Comparison of ENCODE assay signal across 1 cellular context in genomic region chr17:42180411-42180921, GRCh38.
TF ChIP-seq lines count a peak whose summit lies in the region.

No MANE protein-coding gene starts in this region.

TF ChIP-seq in HepG2, 621 proteins besides CTCF, POLR2A, EP300 and RAD21 (continues in another document):
- TF ChIP-seq ZNF142 (CRISPR knock-in tag; IDR thresholded peaks at IDR 0.05) (no peak; the same call in 1 of the 2 replicates), MAFF (IDR thresholded peaks at IDR 0.05; ENCODE audit: low read depth, low read length) (no peak), ISX (CRISPR knock-in tag; conservative IDR thresholded peaks at IDR 0.05) (0 out of 2 replicates have a peak, but pooled peaks have one; percentile 4), ZNF282 (IDR thresholded peaks at IDR 0.05; ENCODE audit: partially characterized antibody) (no peak), STAT6 (CRISPR knock-in tag; IDR thresholded peaks at IDR 0.05; ENCODE audit: borderline replicate concordance) (no peak), ZNF800 (CRISPR knock-in tag; IDR thresholded peaks at IDR 0.05) (0 out of 2 replicates have a peak, but pooled peaks have one; percentile 12), ZNF724P (CRISPR knock-in tag; IDR thresholded peaks at IDR 0.05; ENCODE audit: borderline replicate concordance) (peak; percentile 42; the same call in 1 of the 2 replicates), ATM (IDR thresholded peaks at IDR 0.05; ENCODE audit: borderline replicate concordance) (no peak), ZNF766 (CRISPR knock-in tag; IDR thresholded peaks at IDR 0.05; ENCODE audit: borderline replicate concordance) (0 out of 2 replicates have a peak, but pooled peaks have one; percentile 17), PRMT3 (CRISPR knock-in tag; IDR thresholded peaks at IDR 0.05; ENCODE audit: borderline replicate concordance, low read depth) (0 out of 2 replicates have a peak, but pooled peaks have one; percentile 19), NFYC (CRISPR knock-in tag; IDR thresholded peaks at IDR 0.05) (no peak), ARNT2 (CRISPR knock-in tag; IDR thresholded peaks at IDR 0.05; ENCODE audit: low read depth) (peak; percentile 0; the same call in 1 of the 2 replicates), ZFP91 (CRISPR knock-in tag; IDR thresholded peaks at IDR 0.05; ENCODE audit: borderline replicate concordance) (0 out of 2 replicates have a peak, but pooled peaks have one; percentile 14), ZNF512B (CRISPR knock-in tag; IDR thresholded peaks at IDR 0.05; ENCODE audit: borderline replicate concordance) (no peak), ZGPAT (CRISPR knock-in tag; IDR thresholded peaks at IDR 0.05) (0 out of 2 replicates have a peak, but pooled peaks have one; percentile 3), FOXK2 (IDR thresholded peaks at IDR 0.05) (no peak), KLF13 (CRISPR knock-in tag; IDR thresholded peaks at IDR 0.05) (no peak), MLX (CRISPR knock-in tag; IDR thresholded peaks at IDR 0.05) (no peak), ZEB1 (IDR thresholded peaks at IDR 0.05; ENCODE audit: insufficient replicate concordance, low read depth) (no peak), ZNF777 (CRISPR knock-in tag; IDR thresholded peaks at IDR 0.05) (peak; percentile 44), ZSCAN31 (CRISPR knock-in tag; IDR thresholded peaks at IDR 0.05; ENCODE audit: low read depth) (0 out of 2 replicates have a peak, but pooled peaks have one; percentile 44), ZNF143 (CRISPR knock-in tag; IDR thresholded peaks at IDR 0.05) (peak; percentile 4; the same call in 1 of the 2 replicates), ZNF564 (CRISPR knock-in tag; IDR thresholded peaks at IDR 0.05) (0 out of 2 replicates have a peak, but pooled peaks have one; percentile 50), PRDM15 (CRISPR knock-in tag; IDR thresholded peaks at IDR 0.05) (peak; percentile 9), ZNF788 (CRISPR knock-in tag; IDR thresholded peaks at IDR 0.05; ENCODE audit: borderline replicate concordance) (peak; percentile 4; the same call in 1 of the 2 replicates), ZNF205 (CRISPR knock-in tag; IDR thresholded peaks at IDR 0.05) (no peak), EED (CRISPR knock-in tag; IDR thresholded peaks at IDR 0.05) (peak; percentile 3; the same call in 1 of the 2 replicates), ZMAT5 (CRISPR knock-in tag; IDR thresholded peaks at IDR 0.05; ENCODE audit: borderline replicate concordance, low read depth) (peak; percentile 30; the same call in 1 of the 2 replicates)
